ENCODE assay signal across 13 cellular contexts in genomic region chr17:8872036-8872704, GRCh38. TPM values are rescaled to one million over a fixed set of nuclear protein-coding genes. Genes with fewer than 3 reads are reported as not detected.
"Had no signal": no experiment of that assay in that cellular context is flagged by ENCODE, and none has a peak within 500 bp of the region (broad histone marks: within the 10 kb centered on the region; RNA-seq: fewer than 3 reads in every experiment).

No MANE protein-coding gene starts in this region.

- ATAC-seq: esophagus mucosa, WTC11 had no signal

- H3K4me3 Mint-ChIP-seq: activated naive CD4-positive, alpha-beta T cell treated with anti-CD3 and anti-CD28 coated beads, Interleukin-2, amount 50 U/mL, for 24 hours; naive B cell; WTC11 had no signal

- DNase-seq: activated CD4-positive, alpha-beta T cell treated with anti-CD3 and anti-CD28 coated beads, Interleukin-2, amount 50 U/mL, for 1 hour; activated T-cell treated with anti-CD3 and anti-CD28 coated beads, Interleukin-2, amount 50 U/mL, for 1 hour; brain microvascular endothelial cell; cerebellar nuclear complex; dorsolateral prefrontal cortex; naive B cell; thyroid gland had no signal

- H3K27ac Mint-ChIP-seq: activated naive CD4-positive, alpha-beta T cell treated with anti-CD3 and anti-CD28 coated beads, Interleukin-2, amount 50 U/mL, for 24 hours; WTC11 had no signal

- H3K9me3 Mint-ChIP-seq: activated naive CD4-positive, alpha-beta T cell treated with anti-CD3 and anti-CD28 coated beads, Interleukin-2, amount 50 U/mL, for 24 hours; naive B cell; WTC11 had no signal

- H3K27me3 Mint-ChIP-seq: activated naive CD4-positive, alpha-beta T cell treated with anti-CD3 and anti-CD28 coated beads, Interleukin-2, amount 50 U/mL, for 24 hours had no signal

- H3K4me3 ChIP-seq: dorsolateral prefrontal cortex, smooth muscle cell, thyroid gland, vagina had no signal

- H3K36me3 Mint-ChIP-seq: naive B cell, WTC11 had no signal

- H3K27me3 ChIP-seq: thyroid gland, vagina had no signal

- H3K27ac ChIP-seq: brain microvascular endothelial cell, dorsolateral prefrontal cortex, thyroid gland, vagina had no signal

RNA-seq across cellular contexts. Expression of gene PIK3R6, which starts 4.7 kb away (rescaled TPM):
- total RNA-seq: lung microvascular endothelial cell, smooth muscle cell had no signal
